20 cellular contexts compared by ENCODE assay signal in genomic region chr2:76298022-76298421, GRCh38.
"Had no signal": no experiment of that assay in that cellular context is flagged by ENCODE, and none has a peak within 500 bp of the region (broad histone marks: within the 10 kb centered on the region; RNA-seq: fewer than 3 reads in every experiment).

No MANE protein-coding gene starts in this region.

- H3K27ac ChIP-seq: RWPE1 had no signal

- FAIRE-seq: HepG2 had no signal

- H3K4me2 ChIP-seq: SK-N-SH had no signal

- ATAC-seq: HepG2 had no signal

- DNase-seq: IMR-90, Karpas-422, KG1, MG63, NCI-H1092, NCI-H1105 treated with DMSO at 0.1 percent for 48 hours, NCI-H1417 treated with DMSO at 0.1 percent for 48 hours, NCI-H1694, NCI-H187 treated with DMSO at 0.1 percent for 48 hours, NCI-H2029 treated with DMSO at 0.1 percent for 48 hours, NCI-H2171 treated with DMSO at 0.1 percent for 48 hours, NCI-H345, NCI-H446 treated with DMSO at 0.1 percent for 48 hours, NCI-H510A treated with DMSO at 0.1 percent for 48 hours, NCI-H69, NCI-H774, SHP77, SK-N-SH had no signal

- H3K9ac ChIP-seq: SK-N-SH had no signal

- H3K36me3 ChIP-seq: MG63 had no signal

- H3K9me3 ChIP-seq: MG63, SK-N-SH had no signal

- H3K4me3 ChIP-seq: MG63 had no signal

- H3K27me3 ChIP-seq: MG63 had no signal
